8 cellular contexts compared by ENCODE assay signal in genomic region chr2:159904127-159904564, GRCh38. TPM values are rescaled to one million over a fixed set of nuclear protein-coding genes. Genes with fewer than 3 reads are reported as not detected.
DNase-seq lines count a peak whose midpoint lies in the region; ATAC-seq and TF ChIP-seq lines count a peak whose summit lies in the region.

No MANE protein-coding gene starts in this region.

- no peaks in the 10 kb centered on the region for H3K27me3 ChIP-seq in mucosa of stomach (ENCODE audit: control insufficient read depth, insufficient read depth, low read length)

- H3K9me3 ChIP-seq in T-helper 17 cell (ENCODE audit: control insufficient read depth, low read length, poor library complexity, severe bottlenecking), result no peaks in the 10 kb centered on the region
- no peaks in the 10 kb centered on the region for H3K9me3 ChIP-seq in mucosa of stomach (ENCODE audit: control insufficient read depth, low read length)

- peak overlapping the region; percentile 72 for H3K9ac ChIP-seq in mucosa of stomach (ENCODE audit: low read length)

- H3K4me1 Mint-ChIP-seq in T-helper 17 cell (peaks cover 36% of the 10 kb centered on the region), chondrocyte (ENCODE audit: low read depth) (peaks cover 11% of the 10 kb centered on the region)
- H3K4me1 Mint-ChIP-seq in stimulated activated naive CD8-positive, alpha-beta T cell treated with anti-CD3 and anti-CD28 coated beads, Interleukin-15, Interleukin-2, amounts not matched to agents 100 ng/mL and 50 ng/mL, for 24 hours (ENCODE audit: low read depth), result peaks cover 75% of the 10 kb centered on the region

- H3K27ac Mint-ChIP-seq in T-helper 17 cell (peak overlapping the region; percentile 99), chondrocyte (ENCODE audit: unreplicated experiment) (no peak overlapping the region)
- H3K27ac Mint-ChIP-seq in stimulated activated naive CD8-positive, alpha-beta T cell treated with anti-CD3 and anti-CD28 coated beads, Interleukin-15, Interleukin-2, amounts not matched to agents 100 ng/mL and 50 ng/mL, for 24 hours, result peak overlapping the region; percentile 94

- H3K4me3 Mint-ChIP-seq in T-helper 17 cell (peak overlapping the region; percentile 99), chondrocyte (ENCODE audit: unreplicated experiment) (peak overlapping the region; percentile 47)
- H3K4me3 Mint-ChIP-seq in stimulated activated naive CD8-positive, alpha-beta T cell treated with anti-CD3 and anti-CD28 coated beads, Interleukin-15, Interleukin-2, amounts not matched to agents 100 ng/mL and 50 ng/mL, for 24 hours, result peak overlapping the region; percentile 97

- DNase-seq in T-helper 17 cell (peak in 2 of 3 donors; percentile 43 to 60), chondrocyte (ENCODE audit: low spot score) (no peak), NCI-H526 treated with DMSO at 0.1 percent for 48 hours (lab: John Stamatoyannopoulos, UW) (no peak), occipital lobe (lab: John Stamatoyannopoulos, UW) (no peak)

- H3K9me3 Mint-ChIP-seq in chondrocyte (ENCODE audit: low read depth), result no peaks in the 10 kb centered on the region
- no peaks in the 10 kb centered on the region for H3K9me3 Mint-ChIP-seq in stimulated activated naive CD8-positive, alpha-beta T cell treated with anti-CD3 and anti-CD28 coated beads, Interleukin-15, Interleukin-2, amounts not matched to agents 100 ng/mL and 50 ng/mL, for 24 hours

- peak overlapping the region; percentile 42 for H3K4me3 ChIP-seq in mucosa of stomach (ENCODE audit: low read length)

- H3K27me3 Mint-ChIP-seq in T-helper 17 cell, result no peaks in the 10 kb centered on the region
- H3K27me3 Mint-ChIP-seq in chondrocyte (ENCODE audit: low read depth), result peaks cover 19% of the 10 kb centered on the region
- H3K27me3 Mint-ChIP-seq in stimulated activated naive CD8-positive, alpha-beta T cell treated with anti-CD3 and anti-CD28 coated beads, Interleukin-15, Interleukin-2, amounts not matched to agents 100 ng/mL and 50 ng/mL, for 24 hours, result no peaks in the 10 kb centered on the region

- H3K36me3 ChIP-seq in mucosa of stomach (ENCODE audit: control insufficient read depth, insufficient read depth, low read length), result no peaks in the 10 kb centered on the region

- peaks cover 12% of the 10 kb centered on the region for H3K4me1 ChIP-seq in mucosa of stomach (ENCODE audit: control insufficient read depth, insufficient read depth, low read length)

- H3K36me3 Mint-ChIP-seq in T-helper 17 cell (ENCODE audit: low read depth), result peaks cover 4% of the 10 kb centered on the region
- no peaks in the 10 kb centered on the region for H3K36me3 Mint-ChIP-seq in chondrocyte (ENCODE audit: low read depth)
- H3K36me3 Mint-ChIP-seq in stimulated activated naive CD8-positive, alpha-beta T cell treated with anti-CD3 and anti-CD28 coated beads, Interleukin-15, Interleukin-2, amounts not matched to agents 100 ng/mL and 50 ng/mL, for 24 hours (ENCODE audit: low read depth), result peaks cover 25% of the 10 kb centered on the region

- ATAC-seq in GM18868 (IDR thresholded peaks at IDR 0.05; ENCODE audit: unreplicated experiment) (peak; percentile 26), HG02938 (IDR thresholded peaks at IDR 0.05; ENCODE audit: unreplicated experiment) (peak; percentile 32), T-helper 17 cell (peak; percentile 59)

- TF ChIP-seq CTCF in chondrocyte (IDR thresholded peaks at IDR 0.05), result no peak

RNA-seq across cellular contexts. Expression of gene LY75, which starts 0.4 kb away (rescaled TPM):
- total RNA-seq in T-helper 17 cell, result 10 to 100 TPM; 31.8 to 37.1 TPM
- total RNA-seq in chondrocyte, result 0.15 to 1.3 TPM in 2 of 3 replicates, not detected in the other
- total RNA-seq in occipital lobe, result 0.94 TPM

Comparison
In these comparisons a context has a peak if more than half of its experiments do, and no peak if none do; other contexts are left out.
1. DNase-seq: peak in T-helper 17 cell (2 of 3); none in chondrocyte (single experiment), NCI-H526 treated with DMSO at 0.1 percent for 48 hours (single experiment) and occipital lobe (single experiment).
2. H3K4me3 Mint-ChIP-seq: peak in every context shown above with its lines; median percentile 99 in T-helper 17 cell; 97 in stimulated activated naive CD8-positive, alpha-beta T cell treated with anti-CD3 and anti-CD28 coated beads, Interleukin-15, Interleukin-2, amounts not matched to agents 100 ng/mL and 50 ng/mL, for 24 hours; 47 in chondrocyte.
3. RNA of gene LY75, which starts 0.4 kb away (total RNA-seq): 31.8 to 37.1 TPM in T-helper 17 cell; 0.94 TPM in occipital lobe (single experiment) and 0.15 to 1.3 TPM in chondrocyte; every median in the first group is over 10 times any median in the second.
4. Peak in every context shown above with its lines, with median percentiles within 50 percentile points of each other: ATAC-seq.